In the genomic region with DNA sequence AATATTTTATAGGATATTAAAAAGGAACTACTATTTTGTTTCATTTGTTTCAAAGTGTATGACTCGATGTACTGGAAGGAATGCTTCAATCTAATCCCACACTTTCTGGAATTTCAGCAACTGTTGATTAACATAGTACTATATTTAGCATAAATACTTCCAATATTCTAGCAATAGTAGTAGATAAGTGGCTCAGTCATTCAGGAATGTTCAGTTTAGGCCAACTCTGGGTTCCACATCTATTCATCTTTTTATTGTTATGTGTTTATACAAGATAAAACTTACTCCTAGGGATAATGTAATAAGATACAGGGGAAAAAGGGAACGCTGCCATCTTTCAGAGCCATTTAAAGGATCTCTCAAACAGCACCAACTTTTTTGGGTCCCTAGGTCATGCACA, we compare ENCODE assay signal across 24 cellular contexts. TPM values are rescaled to one million over a fixed set of nuclear protein-coding genes. Genes with fewer than 3 reads are reported as not detected.
DNase-seq lines count a peak whose midpoint lies in the region; ATAC-seq, FAIRE-seq and TF ChIP-seq lines count a peak whose summit lies in the region.
"Had no signal": no experiment of that assay in that cellular context is flagged by ENCODE, and none has a peak within 500 bp of the region (broad histone marks: within the 10 kb centered on the region; RNA-seq: fewer than 3 reads in every experiment).

No MANE protein-coding gene starts in this region.

- H3K9me3 ChIP-seq in adipocyte (ENCODE audit: control insufficient read depth, low read length) = no peaks in the 10 kb centered on the region
- H3K9me3 ChIP-seq: ascending aorta, esophagus squamous epithelium, uterus had no signal

- H3K4me3 ChIP-seq in adipocyte (ENCODE audit: low read length) (no peak overlapping the region), fibroblast of the aortic adventitia (ENCODE audit: low read depth, low read length) (no peak overlapping the region)
- H3K4me3 ChIP-seq: ascending aorta, esophagus squamous epithelium, GM12878, uterus had no signal

- TF ChIP-seq CTCF in fibroblast of the aortic adventitia (IDR thresholded peaks at IDR 0.05; ENCODE audit: insufficient read depth, low read length) (no peak), GM20000 (IDR thresholded peaks at IDR 0.05; ENCODE audit: extremely low read depth, missing control alignments) (no peak)

- FAIRE-seq in GM19239 (lab: Jason Lieb, UNC) = peak; percentile 55

- H3K36me3 ChIP-seq in adipocyte (ENCODE audit: control insufficient read depth, insufficient read depth, low read length, severe bottlenecking) = peaks cover 49% of the 10 kb centered on the region
- H3K36me3 ChIP-seq: uterus had no signal

- H3K4me1 ChIP-seq in adipocyte (ENCODE audit: control insufficient read depth, insufficient read depth, low read length) = peaks cover 27% of the 10 kb centered on the region
- H3K4me1 ChIP-seq: ascending aorta, esophagus squamous epithelium, uterus had no signal

- DNase-seq in GM19239 (ENCODE audit: insufficient read length, low spot score) (no peak), adipocyte (ENCODE audit: low read depth) (peak; percentile 44), fibroblast of the aortic adventitia (ENCODE audit: low read depth) (peak; percentile 91), kidney tubule cell (ENCODE audit: low spot score) (no peak), GM20000 (ENCODE audit: low spot score) (no peak), NCI-H69 (lab: John Stamatoyannopoulos, UW) (no peak)
- DNase-seq: CD8-positive, alpha-beta memory T cell; DMS153; effector memory CD4-positive, alpha-beta T cell; esophagus squamous epithelium; GF-D8; head of caudate nucleus; NCI-H1105 treated with DMSO at 0.1 percent for 48 hours; NCI-H2081 treated with DMSO at 0.1 percent for 48 hours; NK-92 treated with Interleukin-12 subunit alpha and Interleukin-12 subunit beta, amount 100 ng/mL, for 24 hours; stimulated activated CD4-positive, alpha-beta T cell treated with anti-CD3 and anti-CD28 coated beads, Interleukin-2, amount 100 ng/mL, for 24 hours; T-helper 17 cell; uterus had no signal

- ATAC-seq in HG03460 (IDR thresholded peaks at IDR 0.05; ENCODE audit: unreplicated experiment) = no peak
- ATAC-seq: GM12878; left lobe of liver; Panc1; stimulated activated effector memory CD8-positive, alpha-beta T cell treated with anti-CD3 and anti-CD28 coated beads, Interleukin-12 subunit alpha, Interleukin-12 subunit beta, amount 100 ng/mL, for 72 hours; T-helper 17 cell had no signal

- H3K9ac ChIP-seq in adipocyte (ENCODE audit: low read length) = no peak overlapping the region

- no peaks in the 10 kb centered on the region for H3K27me3 ChIP-seq in adipocyte (replicated peaks; ENCODE audit: control insufficient read depth, insufficient read depth, low read length)
- H3K27me3 ChIP-seq: ascending aorta, esophagus squamous epithelium, uterus had no signal

RNA-seq across cellular contexts. Expression of gene ORC2, which starts 22.3 kb away (rescaled TPM):
- total RNA-seq in fibroblast of the aortic adventitia (ENCODE audit: low replicate concordance) = 12.7 and 17.4 TPM in 2 replicates

Comparison
In these comparisons a context has a peak if more than half of its experiments do, and no peak if none do; other contexts are left out.
1. DNase-seq: peak in adipocyte (single experiment) and fibroblast of the aortic adventitia (single experiment); none in GM19239 (single experiment), kidney tubule cell (single experiment), GM20000 (single experiment) and NCI-H69 (single experiment).